Comparison of ENCODE assay signal across 23 cellular contexts in genomic region chr14:30572237-30572636, GRCh38.
"Had no signal": no experiment of that assay in that cellular context is flagged by ENCODE, and none has a peak within 500 bp of the region (broad histone marks: within the 10 kb centered on the region; RNA-seq: fewer than 3 reads in every experiment).

No MANE protein-coding gene starts in this region.

- H3K4me2 ChIP-seq: SK-N-SH had no signal

- H3K9me3 ChIP-seq: SK-N-SH had no signal

- H3K9ac ChIP-seq: SK-N-SH had no signal

- DNase-seq: IMR-90, Karpas-422, KG1, MM.1S, NCI-H1092 treated with DMSO at 0.1 percent for 48 hours, NCI-H1436, NCI-H1694 treated with DMSO at 0.1 percent for 48 hours, NCI-H1930, NCI-H2081, NCI-H2107, NCI-H226, NCI-H446, NCI-H510A, NCI-H524 treated with DMSO at 0.1 percent for 48 hours, NCI-H69, NCI-H774, PC-3, SHP77, SK-N-SH, SW 1271 had no signal

- ATAC-seq: Panc1, PC-3 had no signal

- H3K27ac ChIP-seq: HL-60, RWPE1 had no signal
